ENCODE assay signal across 19 cellular contexts in genomic region chr1:17165823-17166222, GRCh38. TPM values are rescaled to one million over a fixed set of nuclear protein-coding genes. Genes with fewer than 3 reads are reported as not detected.
A peak's percentile ranks its signal among the peaks of the same experiment; 100 is the strongest.
DNase-seq lines count a peak whose midpoint lies in the region; ATAC-seq, FAIRE-seq and TF ChIP-seq lines count a peak whose summit lies in the region.
"Had no signal": no experiment of that assay in that cellular context is flagged by ENCODE, and none has a peak within 500 bp of the region (broad histone marks: within the 10 kb centered on the region; RNA-seq: fewer than 3 reads in every experiment).

No MANE protein-coding gene starts in this region.

- H3K9me3 ChIP-seq in HepG2 (ENCODE audit: low read length) (no peaks in the 10 kb centered on the region), right lobe of liver (no peaks in the 10 kb centered on the region), H1 (ENCODE audit: insufficient read depth in 2 of 2, low read depth in 1 of 2, low read length in 1 of 2) (no peaks in the 10 kb centered on the region), osteoblast (ENCODE audit: low read depth, low read length) (no peaks in the 10 kb centered on the region), left ventricle myocardium inferior (replicated peaks) (no peaks in the 10 kb centered on the region)
- H3K9me3 ChIP-seq: A549, HAP-1 had no signal

- no peaks in the 10 kb centered on the region for H3K79me1 ChIP-seq in H1 (ENCODE audit: low read depth, low read length)

- H2AK5ac ChIP-seq in H1 (ENCODE audit: low read depth, low read length), result no peak overlapping the region

- peak overlapping the region; percentile 51 for H3K56ac ChIP-seq in H1 (replicated peaks; ENCODE audit: insufficient read length, low read depth, low read length)

- no peak overlapping the region for H3K14ac ChIP-seq in H1 (ENCODE audit: insufficient read length)

- in situ Hi-C loops in HepG2 (cut with HindIII; ENCODE audit: extremely low pct_ligation_motif_present, low pct_unique_long_range_greater_than_20kb), result no loop called here
- in situ Hi-C loops in GM13976 (cut with MboI; ENCODE audit: low sequenced_read_pairs, unreplicated experiment), result no loop called here

- no peaks in the 10 kb centered on the region for H3K4me1 ChIP-seq in HepG2 (ENCODE audit: insufficient read depth, low read length)
- H3K4me1 ChIP-seq in right lobe of liver, result no peaks in the 10 kb centered on the region
- H3K4me1 ChIP-seq in H1 (replicated peaks in 1 of 4; ENCODE audit: control insufficient read depth in 3 of 4, insufficient read depth in 4 of 4, low read length in 3 of 4), result peaks cover 0 to 4% (median 3%) of the 10 kb centered on the region in 4 experiments; a peak in 4 of 7 replicates
- peaks cover 36% of the 10 kb centered on the region for H3K4me1 ChIP-seq in osteoblast (ENCODE audit: insufficient read depth, low read length)
- no peaks in the 10 kb centered on the region for H3K4me1 ChIP-seq in left ventricle myocardium inferior

- TF ChIP-seq RAD21 in HepG2 (CRISPR knock-in tag; IDR thresholded peaks at IDR 0.05), result no peak
- no peak for TF ChIP-seq RAD21 in H1 (IDR thresholded peaks at IDR 0.05 in 1 of 2, conservative IDR thresholded peaks at IDR 0.05 in 1 of 2; ENCODE audit: low read depth in 2 of 2, low read length in 2 of 2)

- BruUV-seq in HepG2 (replicated peaks; lab: Mats Ljungman, UMichigan), result no TSS peak

- H3K4ac ChIP-seq in H1 (replicated peaks; ENCODE audit: insufficient read length, low read depth, low read length), result no peak overlapping the region

- no peak overlapping the region for H3K23ac ChIP-seq in H1 (ENCODE audit: insufficient read length)

- H3K4me3 ChIP-seq in HepG2 (replicated peaks in 1 of 3; ENCODE audit: insufficient read depth in 1 of 3, low read depth in 2 of 3, low read length in 3 of 3) (no peak overlapping the region), right lobe of liver (no peak overlapping the region), H1 (ENCODE audit: extremely low read depth in 1 of 4, insufficient read depth in 2 of 4, low read depth in 3 of 4, low read length in 4 of 4) (no peak overlapping the region), osteoblast (ENCODE audit: insufficient read depth, low read length) (no peak overlapping the region), left ventricle myocardium inferior (no peak overlapping the region)
- H3K4me3 ChIP-seq: A549, HAP-1 had no signal

- TF ChIP-seq CTCF in HepG2 (CRISPR knock-in tag; IDR thresholded peaks at IDR 0.05), result no peak
- TF ChIP-seq CTCF in right lobe of liver (IDR thresholded peaks at IDR 0.05), result no peak
- TF ChIP-seq CTCF in H1 (IDR thresholded peaks at IDR 0.05; ENCODE audit: control extremely low read depth in 1 of 3, insufficient read depth in 1 of 3, low read depth in 1 of 3, low read length in 3 of 3), result no peak
- TF ChIP-seq CTCF in osteoblast (IDR thresholded peaks at IDR 0.05; ENCODE audit: extremely low read depth, low read depth, low read length), result no peak
- TF ChIP-seq CTCF in GM13976 (IDR thresholded peaks at IDR 0.05; ENCODE audit: borderline replicate concordance, control extremely low read depth, extremely low read depth, insufficient read depth, missing control alignments), result no peak
- no peak for TF ChIP-seq CTCF in left ventricle myocardium inferior (IDR thresholded peaks at IDR 0.05; ENCODE audit: borderline replicate concordance)

- H3K18ac ChIP-seq in H1 (ENCODE audit: extremely low read depth, low read length), result no peak overlapping the region

- no peak overlapping the region for H4K91ac ChIP-seq in H1 (replicated peaks; ENCODE audit: insufficient read length, low read length)

- no peak overlapping the region for H4K8ac ChIP-seq in H1 (ENCODE audit: extremely low read depth, insufficient read depth, low read length)

- ATAC-seq in HepG2 (no peak), right lobe of liver (no peak)
- ATAC-seq: A549 had no signal

- no peak overlapping the region for H4K5ac ChIP-seq in H1 (ENCODE audit: insufficient read length, low read depth, low read length)

- FAIRE-seq in HepG2 (lab: Jason Lieb, UNC) (no peak), H1 (lab: Jason Lieb, UNC) (no peak)
- FAIRE-seq: A549, GM19239 had no signal

- no peak overlapping the region for H2BK15ac ChIP-seq in H1 (ENCODE audit: low read length)

- no peak overlapping the region for H2BK20ac ChIP-seq in H1 (ENCODE audit: low read length)

- 0 out of 5 replicates have a peak, but pooled peaks cover 2 to 8% of the 10 kb centered on the region in 2 experiments for H3K27me3 ChIP-seq in HepG2 (ENCODE audit: control insufficient read depth in 1 of 2, insufficient read depth in 2 of 2, low read length in 2 of 2)
- no peaks in the 10 kb centered on the region for H3K27me3 ChIP-seq in right lobe of liver
- no peaks in the 10 kb centered on the region for H3K27me3 ChIP-seq in H1 (replicated peaks in 1 of 4; ENCODE audit: control insufficient read depth in 3 of 4, extremely low read depth in 1 of 4, insufficient read depth in 3 of 4, low read length in 3 of 4)
- H3K27me3 ChIP-seq in osteoblast (ENCODE audit: insufficient read depth, low read length), result no peaks in the 10 kb centered on the region
- peaks cover 82% of the 10 kb centered on the region for H3K27me3 ChIP-seq in left ventricle myocardium inferior (ENCODE audit: low read depth)

- H3K23me2 ChIP-seq in H1 (ENCODE audit: low read depth, low read length), result peaks cover 5% of the 10 kb centered on the region; the same call in 1 of the 2 replicates

- DNase-seq in HepG2 (ENCODE audit: low spot score), result no peak
- no peak for DNase-seq in right lobe of liver
- no peak for DNase-seq in H1 (ENCODE audit: low read depth in 1 of 2, low spot score in 2 of 2)
- DNase-seq in osteoblast (ENCODE audit: insufficient read length, low spot score, missing footprints), result peak; percentile 70
- DNase-seq in GM13976 (ENCODE audit: low spot score), result no peak
- no peak for DNase-seq in dermis blood vessel endothelial cell
- DNase-seq in left ventricle myocardium inferior, result no peak
- no peak for DNase-seq in DMS153 treated with DMSO at 0.1 percent for 48 hours (lab: John Stamatoyannopoulos, UW; ENCODE audit: unreplicated experiment)
- DNase-seq: AML-193; CD4-positive, alpha-beta T cell; DMS153; DMS79 treated with DMSO at 0.1 percent for 48 hours; GF-D8 had no signal

- intact Hi-C loops in HepG2 (cut with micrococcal nuclease; ENCODE audit: unreplicated experiment) (no loop called here), right lobe of liver (cut with DNase I) (no loop called here), left ventricle myocardium inferior (cut with micrococcal nuclease) (no loop called here)

- H2BK5ac ChIP-seq in H1 (ENCODE audit: low read depth, low read length), result no peak overlapping the region

- H2BK12ac ChIP-seq in H1 (ENCODE audit: low read depth, low read length), result no peak overlapping the region

- H3K4me2 ChIP-seq in HepG2 (ENCODE audit: low read depth, low read length), result no peak overlapping the region
- H3K4me2 ChIP-seq in H1 (ENCODE audit: insufficient read depth in 1 of 2, low read depth in 2 of 2, low read length in 2 of 2), result no peak overlapping the region
- no peak overlapping the region for H3K4me2 ChIP-seq in osteoblast (ENCODE audit: insufficient read depth, low read length)
- H3K4me2 ChIP-seq: A549 had no signal

- H4K20me1 ChIP-seq in HepG2 (ENCODE audit: insufficient read depth, low read length) (no peaks in the 10 kb centered on the region), H1 (replicated peaks in 1 of 2; ENCODE audit: control insufficient read depth in 1 of 2, insufficient read depth in 2 of 2, low read length in 2 of 2) (peaks cover 0 to 2% of the 10 kb centered on the region in 2 experiments), osteoblast (ENCODE audit: insufficient read depth, low read length) (no peaks in the 10 kb centered on the region)

- H3K27ac ChIP-seq in HepG2 (ENCODE audit: extremely low read length, insufficient read depth, low read length) (no peak overlapping the region), right lobe of liver (no peak overlapping the region), H1 (ENCODE audit: low read depth, low read length) (no peak overlapping the region), osteoblast (ENCODE audit: low read depth, low read length) (no peak overlapping the region), left ventricle myocardium inferior (replicated peaks) (no peak overlapping the region)
- H3K27ac ChIP-seq: 22Rv1, C4-2B had no signal

- no peak overlapping the region for H3K9ac ChIP-seq in HepG2 (ENCODE audit: insufficient read depth, low read depth, low read length)
- no peak overlapping the region for H3K9ac ChIP-seq in H1 (replicated peaks in 1 of 4; ENCODE audit: extremely low read depth in 1 of 4, low read depth in 3 of 4, low read length in 3 of 4)

- H3K79me2 ChIP-seq in HepG2 (ENCODE audit: insufficient read depth, low read length), result no peaks in the 10 kb centered on the region
- H3K79me2 ChIP-seq in H1 (ENCODE audit: control insufficient read depth in 1 of 2, insufficient read depth in 2 of 2, low read length in 2 of 2), result no peaks in the 10 kb centered on the region
- no peaks in the 10 kb centered on the region for H3K79me2 ChIP-seq in osteoblast (ENCODE audit: insufficient read depth, low read length)

- CTCF ChIA-PET in HepG2 (lab: Yijun Ruan, JAX; ENCODE audit: low intra/inter-chr PET ratio, low total read pairs) (no interaction called here), H1 (lab: Charles Lee; ENCODE audit: partially characterized antibody) (interaction anchor here (1.8 to 2.4 kb wide), 2 partner anchors 71 to 108 kb away, joined by 6 to 11 read pairs; no protein-coding TSS in a partner anchor)

- H2AFZ ChIP-seq in HepG2 (ENCODE audit: low read length), result no peak overlapping the region
- no peak overlapping the region for H2AFZ ChIP-seq in H1 (ENCODE audit: low read length)
- no peak overlapping the region for H2AFZ ChIP-seq in osteoblast (ENCODE audit: low read length)

- WGBS in HepG2 (ENCODE audit: low lambda C conversion rate), result 0% methylated on average over 1 of the region's 1 CpG
- WGBS in right lobe of liver (ENCODE audit: insufficient coverage, low coverage, low lambda C conversion rate, missing lambda C conversion rate), result 60% methylated on average over 1 of the region's 1 CpG
- 60% methylated on average over 1 of the region's 1 CpG; no CpG with 5 or more reads in 1 of the 2 experiments for WGBS in H1 (ENCODE audit: extremely low coverage in 1 of 2, insufficient coverage in 1 of 2, insufficient read length in 1 of 2, insufficient replicate concordance in 2 of 2, low coverage in 1 of 2, low lambda C conversion rate in 2 of 2, missing lambda C conversion rate in 1 of 2), 2 experiments

- no peak for TF ChIP-seq EP300 in HepG2 (IDR thresholded peaks at IDR 0.05; ENCODE audit: low read depth in 2 of 2, low read length in 2 of 2)
- no peak for TF ChIP-seq EP300 in HepG2 (CRISPR knock-in tag; IDR thresholded peaks at IDR 0.05; ENCODE audit: borderline replicate concordance)
- TF ChIP-seq EP300 in H1 (IDR thresholded peaks at IDR 0.05; ENCODE audit: borderline replicate concordance in 1 of 2, low read depth in 2 of 2, low read length in 2 of 2), result no peak

- POLR2A ChIA-PET in HepG2 (lab: Yijun Ruan, JAX) (no interaction called here), H1 (lab: Charles Lee; ENCODE audit: partially characterized antibody) (no interaction called here)

- H3K36me3 ChIP-seq in HepG2 (replicated peaks in 1 of 2; ENCODE audit: control insufficient read depth in 1 of 2, insufficient read depth in 2 of 2, low read length in 2 of 2), result no peaks in the 10 kb centered on the region
- H3K36me3 ChIP-seq in right lobe of liver, result no peaks in the 10 kb centered on the region
- no peaks in the 10 kb centered on the region for H3K36me3 ChIP-seq in H1 (ENCODE audit: control insufficient read depth in 2 of 4, insufficient read depth in 4 of 4, low read length in 3 of 4)
- H3K36me3 ChIP-seq in osteoblast (ENCODE audit: insufficient read depth, low read length), result no peaks in the 10 kb centered on the region
- no peaks in the 10 kb centered on the region for H3K36me3 ChIP-seq in left ventricle myocardium inferior
- H3K36me3 ChIP-seq: HAP-1 had no signal

- H2BK120ac ChIP-seq in H1 (replicated peaks; ENCODE audit: low read depth, low read length), result no peak overlapping the region

- TF ChIP-seq POLR2A in HepG2 (IDR thresholded peaks at IDR 0.05; ENCODE audit: insufficient read depth in 1 of 2, low read depth in 2 of 2, low read length in 2 of 2) (no peak), right lobe of liver (IDR thresholded peaks at IDR 0.05) (no peak), H1 (IDR thresholded peaks at IDR 0.05; ENCODE audit: control extremely low read depth in 1 of 2, low read depth in 2 of 2, low read length in 2 of 2) (no peak)

RNA-seq across cellular contexts. Expression of gene PADI1, which starts 39.1 kb away (rescaled TPM):
- total RNA-seq in HepG2 (2016; rRNA removed; fragmentation: Illumina TruSeq; extraction: Trizol) (not detected in 2 replicates), right lobe of liver (1 to 10 TPM in 2 of 6 experiments, under 1 TPM in 2, not detected in 2; 0.44 to 1.4 (median 0.92) TPM), osteoblast (under 0.01 TPM in 2 replicates), dermis blood vessel endothelial cell (0.05 and 0.85 TPM in 2 replicates), left ventricle myocardium inferior (not detected)
- not detected in 2 replicates for total RNA-seq in HepG2 (2016; cell fraction: cytosol; rRNA removed; fragmentation: Illumina TruSeq; extraction: Trizol; ENCODE audit: low read depth)
- not detected in 2 replicates for total RNA-seq in HepG2 (2016; cell fraction: insoluble cytoplasmic fraction; rRNA removed; fragmentation: Illumina TruSeq; extraction: Trizol)
- not detected in 2 replicates for total RNA-seq in HepG2 (2016; cell fraction: membrane; rRNA removed; fragmentation: Illumina TruSeq; extraction: Trizol)
- total RNA-seq in HepG2 (2016; cell fraction: nucleus; rRNA removed; fragmentation: Illumina TruSeq; extraction: Trizol), result not detected in 2 replicates
- polyA plus RNA-seq in HepG2 (2011; rRNA removed) (not detected in 2 replicates), H1 (2011; rRNA removed) (0.20 and 0.38 TPM in 2 replicates)
- not detected in 2 replicates for polyA plus RNA-seq in HepG2 (2011; cell fraction: cytosol; rRNA removed)
- 0.05 TPM in 1 of 2 replicates, not detected in the other for polyA plus RNA-seq in HepG2 (2011; cell fraction: nucleus; rRNA removed)
- not detected in 2 replicates for polyA plus RNA-seq in HepG2 (2012)
- not detected in 2 replicates for polyA plus RNA-seq in HepG2 (2016; cell fraction: cytosol; fragmentation: Illumina TruSeq; extraction: Trizol; ENCODE audit: low read depth)
- polyA plus RNA-seq in HepG2 (2016; cell fraction: insoluble cytoplasmic fraction; fragmentation: Illumina TruSeq; extraction: Trizol; ENCODE audit: low read depth), result not detected in 2 replicates
- not detected in 2 replicates for polyA plus RNA-seq in HepG2 (2016; cell fraction: membrane; fragmentation: Illumina TruSeq; extraction: Trizol; ENCODE audit: low read depth)
- polyA plus RNA-seq in HepG2 (2016; cell fraction: nucleus; fragmentation: Illumina TruSeq; extraction: Trizol; ENCODE audit: insufficient read depth, low read depth), result not detected in 2 replicates
- polyA minus RNA-seq in HepG2 (2011; rRNA and poly(A)+ RNA removed; ENCODE audit: low replicate concordance), result 0.44 TPM in 1 of 2 replicates, not detected in the other
- not detected in 2 replicates for polyA minus RNA-seq in HepG2 (2011; cell fraction: cytosol; rRNA and poly(A)+ RNA removed)
- polyA minus RNA-seq in HepG2 (2011; cell fraction: nucleus; rRNA and poly(A)+ RNA removed), result not detected in 2 replicates
- 0.30 and 0.33 TPM in 2 replicates for total RNA-seq in H1 (2021; fragmentation: NEBNext Ultra II Directional; extraction: Animal tissue kit (Norgen Biotek cat#: 25700))
- polyA plus RNA-seq in H1 (2011; cell fraction: cytosol; rRNA removed), result 0.22 TPM
- polyA plus RNA-seq in H1 (2011; cell fraction: nucleus; rRNA removed), result 0.40 TPM
- 0.20 to 0.45 TPM (median 0.29 TPM) in 4 replicates for polyA plus RNA-seq in H1 (2012, experiment 1 of 2)
- 0.24 TPM for polyA plus RNA-seq in H1 (2012, experiment 2 of 2)
- 0.41 TPM for polyA plus RNA-seq in H1 (2013, experiment 1 of 2)
- 0.31 TPM for polyA plus RNA-seq in H1 (2013, experiment 2 of 2)
- 0.20 and 0.35 TPM in 2 replicates for polyA minus RNA-seq in H1 (2011; rRNA and poly(A)+ RNA removed)
- not detected for polyA minus RNA-seq in H1 (2011; cell fraction: cytosol; rRNA and poly(A)+ RNA removed)
- not detected for polyA minus RNA-seq in H1 (2011; cell fraction: nucleus; rRNA and poly(A)+ RNA removed)
- total RNA-seq: CD4-positive, alpha-beta T cell had no signal
- polyA plus RNA-seq: IgD-negative memory B cell had no signal

RNA-seq across cellular contexts. Expression of gene PADI2, which starts 46.6 kb away (rescaled TPM):
- total RNA-seq in HepG2 (2016; rRNA removed; fragmentation: Illumina TruSeq; extraction: Trizol) (not detected in 2 replicates), right lobe of liver (1 to 10 TPM in 1 of 6 experiments, under 1 TPM in 5; 0.20 to 1.4 (median 0.78) TPM), osteoblast (under 0.01 and 0.29 TPM in 2 replicates), dermis blood vessel endothelial cell (0.17 and 0.19 TPM in 2 replicates), left ventricle myocardium inferior (0.49 TPM)
- total RNA-seq in HepG2 (2016; cell fraction: cytosol; rRNA removed; fragmentation: Illumina TruSeq; extraction: Trizol; ENCODE audit: low read depth), result not detected in 2 replicates
- not detected in 2 replicates for total RNA-seq in HepG2 (2016; cell fraction: insoluble cytoplasmic fraction; rRNA removed; fragmentation: Illumina TruSeq; extraction: Trizol)
- not detected in 2 replicates for total RNA-seq in HepG2 (2016; cell fraction: membrane; rRNA removed; fragmentation: Illumina TruSeq; extraction: Trizol)
- total RNA-seq in HepG2 (2016; cell fraction: nucleus; rRNA removed; fragmentation: Illumina TruSeq; extraction: Trizol), result not detected in 2 replicates
- polyA plus RNA-seq in HepG2 (2011; rRNA removed) (not detected in 2 replicates), H1 (2011; rRNA removed) (1.6 and 2.5 TPM in 2 replicates)
- polyA plus RNA-seq in HepG2 (2011; cell fraction: cytosol; rRNA removed), result not detected in 2 replicates
- not detected in 2 replicates for polyA plus RNA-seq in HepG2 (2011; cell fraction: nucleus; rRNA removed)
- not detected in 2 replicates for polyA plus RNA-seq in HepG2 (2012)
- not detected in 2 replicates for polyA plus RNA-seq in HepG2 (2016; cell fraction: cytosol; fragmentation: Illumina TruSeq; extraction: Trizol; ENCODE audit: low read depth)
- not detected in 2 replicates for polyA plus RNA-seq in HepG2 (2016; cell fraction: insoluble cytoplasmic fraction; fragmentation: Illumina TruSeq; extraction: Trizol; ENCODE audit: low read depth)
- polyA plus RNA-seq in HepG2 (2016; cell fraction: membrane; fragmentation: Illumina TruSeq; extraction: Trizol; ENCODE audit: low read depth), result not detected in 2 replicates
- polyA plus RNA-seq in HepG2 (2016; cell fraction: nucleus; fragmentation: Illumina TruSeq; extraction: Trizol; ENCODE audit: insufficient read depth, low read depth), result not detected in 2 replicates
- polyA minus RNA-seq in HepG2 (2011; rRNA and poly(A)+ RNA removed; ENCODE audit: low replicate concordance), result 3.2 TPM in 1 of 2 replicates, not detected in the other
- not detected in 2 replicates for polyA minus RNA-seq in HepG2 (2011; cell fraction: cytosol; rRNA and poly(A)+ RNA removed)
- not detected in 2 replicates for polyA minus RNA-seq in HepG2 (2011; cell fraction: nucleus; rRNA and poly(A)+ RNA removed)
- 5.8 and 7.5 TPM in 2 replicates for total RNA-seq in H1 (2021; fragmentation: NEBNext Ultra II Directional; extraction: Animal tissue kit (Norgen Biotek cat#: 25700))
- polyA plus RNA-seq in H1 (2011; cell fraction: cytosol; rRNA removed), result 1.8 TPM
- polyA plus RNA-seq in H1 (2011; cell fraction: nucleus; rRNA removed), result 4.4 TPM
- polyA plus RNA-seq in H1 (2012, experiment 1 of 2), result 2.3 to 3.3 TPM (median 2.8 TPM) in 4 replicates
- polyA plus RNA-seq in H1 (2012, experiment 2 of 2), result 2.3 TPM
- 4.0 TPM for polyA plus RNA-seq in H1 (2013, experiment 1 of 2)
- polyA plus RNA-seq in H1 (2013, experiment 2 of 2), result 4.2 TPM
- polyA minus RNA-seq in H1 (2011; rRNA and poly(A)+ RNA removed), result 2.2 and 3.9 TPM in 2 replicates
- polyA minus RNA-seq in H1 (2011; cell fraction: cytosol; rRNA and poly(A)+ RNA removed), result 2.1 TPM
- polyA minus RNA-seq in H1 (2011; cell fraction: nucleus; rRNA and poly(A)+ RNA removed), result 2.8 TPM
